9 cellular contexts compared by ENCODE assay signal in genomic region chr7:155381852-155382801, GRCh38.
DNase-seq lines count a peak whose midpoint lies in the region; ATAC-seq and TF ChIP-seq lines count a peak whose summit lies in the region.
"Had no signal": no experiment of that assay in that cellular context is flagged by ENCODE, and none has a peak within 500 bp of the region (broad histone marks: within the 10 kb centered on the region; RNA-seq: fewer than 3 reads in every experiment).

No MANE protein-coding gene starts in this region.

- intact Hi-C loops in activated B cell treated with CpG ODN at 0.5 μM for 24 hours (cut with micrococcal nuclease), result loop anchor here (2.0 kb wide), 1 partner anchor 129 kb away; no protein-coding TSS in a partner anchor

- no peak overlapping the region for H3K27ac Mint-ChIP-seq in activated B cell treated with CpG ODN at 0.5 μM for 24 hours

- H3K27me3 ChIP-seq in H7 (ENCODE audit: control insufficient read depth, insufficient read depth, low read length), result peaks cover 81% of the 10 kb centered on the region
- peaks cover 100% of the 10 kb centered on the region for H3K27me3 ChIP-seq in iPS-20b (ENCODE audit: insufficient read depth, low read length)

- DNase-seq in H7 (peak; percentile 87), activated B cell treated with CpG ODN at 0.5 μM for 24 hours (no peak), skeletal muscle cell (ENCODE audit: low read depth) (no peak), GM19240 (ENCODE audit: insufficient read length, low spot score) (no peak)
- DNase-seq in stimulated activated naive CD4-positive, alpha-beta T cell treated with Interleukin-2 at 50 U/mL for 16 hours (lab: John Stamatoyannopoulos, UW), result no peak
- DNase-seq: activated T-cell treated with anti-CD3 and anti-CD28 coated beads for 4 hours had no signal

- no peaks in the 10 kb centered on the region for H3K36me3 ChIP-seq in H7 (replicated peaks; ENCODE audit: control insufficient read depth, insufficient read depth, low read length)
- H3K36me3 ChIP-seq in iPS-20b (ENCODE audit: insufficient read depth, low read depth, low read length), result no peaks in the 10 kb centered on the region

- H3K27me3 Mint-ChIP-seq in activated B cell treated with CpG ODN at 0.5 μM for 24 hours, result peaks cover 78% of the 10 kb centered on the region

- no peak overlapping the region for H3K27ac ChIP-seq in iPS-20b (ENCODE audit: low read length)

- H3K4me3 Mint-ChIP-seq in activated B cell treated with CpG ODN at 0.5 μM for 24 hours, result peak overlapping the region; percentile 75

- H3K4me3 ChIP-seq in H7 (ENCODE audit: insufficient read depth, low read depth, low read length), result peak overlapping the region; percentile 8; the same call in 1 of the 2 replicates
- peak overlapping the region; percentile 41; the same call in 1 of the 2 replicates for H3K4me3 ChIP-seq in iPS-20b (ENCODE audit: low read length)
- H3K4me3 ChIP-seq in skeletal muscle cell (ENCODE audit: low read depth, low read length), result peak overlapping the region; percentile 27

- no peaks in the 10 kb centered on the region for H3K4me1 ChIP-seq in iPS-20b (ENCODE audit: insufficient read depth, low read length)

- CTCF ChIA-PET in activated B cell treated with CpG ODN at 0.5 μM for 24 hours (lab: Charles Lee), result interaction anchor here (2.0 kb wide), 1 partner anchor 10 kb away, joined by 6 read pairs; no protein-coding TSS in a partner anchor

- no peaks in the 10 kb centered on the region for H3K9me3 Mint-ChIP-seq in activated B cell treated with CpG ODN at 0.5 μM for 24 hours

- H3K4me1 Mint-ChIP-seq in activated B cell treated with CpG ODN at 0.5 μM for 24 hours, result peaks cover 31% of the 10 kb centered on the region

- no peak for ATAC-seq in activated B cell treated with CpG ODN at 0.5 μM for 24 hours (ENCODE audit: low read depth)
- no peak for ATAC-seq in GM21576 (IDR thresholded peaks at IDR 0.05; ENCODE audit: unreplicated experiment)
- ATAC-seq in GM18873 (IDR thresholded peaks at IDR 0.05; ENCODE audit: low FRiP score, unreplicated experiment), result no peak

- H3K36me3 Mint-ChIP-seq in activated B cell treated with CpG ODN at 0.5 μM for 24 hours (ENCODE audit: low read depth), result no peaks in the 10 kb centered on the region

- peaks cover 4% of the 10 kb centered on the region; the same call in 1 of the 2 replicates for H3K9me3 ChIP-seq in iPS-20b (ENCODE audit: insufficient read depth, low read depth, low read length)

- POLR2A ChIA-PET in activated B cell treated with CpG ODN at 0.5 μM for 24 hours (lab: Charles Lee), result interaction anchor here (0.6 kb wide), 1 partner anchor 78 kb away, joined by 4 read pairs; no protein-coding TSS in a partner anchor

- TF ChIP-seq CTCF in activated B cell treated with CpG ODN at 0.5 μM for 24 hours (IDR thresholded peaks at IDR 0.05), result no peak

- H3K9ac ChIP-seq in iPS-20b (ENCODE audit: low read depth, low read length), result no peak overlapping the region
